Comparison of ENCODE assay signal across 2 cellular contexts in genomic region chr5:119694284-119694683, GRCh38.
TF ChIP-seq lines count a peak whose summit lies in the region.

No MANE protein-coding gene starts in this region.

TF ChIP-seq in GM12878, 131 proteins besides CTCF, POLR2A, EP300 and RAD21:
- TF ChIP-seq E4F1 (IDR thresholded peaks at IDR 0.05; ENCODE audit: borderline replicate concordance, partially characterized antibody): no peak
- TF ChIP-seq SREBF1 (IDR thresholded peaks at IDR 0.05; ENCODE audit: low read length): no peak
- TF ChIP-seq ETV6 (conservative IDR thresholded peaks at IDR 0.05 in 1 of 2, IDR thresholded peaks at IDR 0.05 in 1 of 2; ENCODE audit: borderline replicate concordance in 1 of 2, low read depth in 1 of 2): peak in 1 of 2 experiments; percentile 46; a peak in 1 of 4 replicates
- no peak for TF ChIP-seq POLR2AphosphoS2 (IDR thresholded peaks at IDR 0.05; ENCODE audit: low read depth, low read length)
- TF ChIP-seq JUNB (IDR thresholded peaks at IDR 0.05): peak; percentile 9; the same call in 1 of the 2 replicates
- TF ChIP-seq TCF7 (IDR thresholded peaks at IDR 0.05; ENCODE audit: borderline replicate concordance): no peak
- no peak for TF ChIP-seq ZNF622 (IDR thresholded peaks at IDR 0.05)
- no peak for TF ChIP-seq HSF1 (IDR thresholded peaks at IDR 0.05; ENCODE audit: low read depth, low read length)

TF ChIP-seq in HepG2, 621 proteins besides CTCF, POLR2A, EP300 and RAD21 (continued from another document):
- TF ChIP-seq ARID3A (IDR thresholded peaks at IDR 0.05; ENCODE audit: low read depth, low read length) (no peak), ZNF251 (CRISPR knock-in tag; IDR thresholded peaks at IDR 0.05) (no peak), ASH2L (IDR thresholded peaks at IDR 0.05; ENCODE audit: insufficient read length, low read depth, low read length) (no peak), RNF219 (CRISPR knock-in tag; IDR thresholded peaks at IDR 0.05) (no peak), ZNF280B (CRISPR knock-in tag; IDR thresholded peaks at IDR 0.05; ENCODE audit: borderline replicate concordance) (no peak), PRMT3 (CRISPR knock-in tag; IDR thresholded peaks at IDR 0.05; ENCODE audit: borderline replicate concordance, low read depth) (no peak), THAP7 (CRISPR knock-in tag; IDR thresholded peaks at IDR 0.05) (no peak), PCBP1 (IDR thresholded peaks at IDR 0.05; ENCODE audit: borderline replicate concordance, low read depth, low read length) (no peak), ZKSCAN1 (IDR thresholded peaks at IDR 0.05; ENCODE audit: low read length) (no peak), HINFP (CRISPR knock-in tag; IDR thresholded peaks at IDR 0.05; ENCODE audit: low read depth) (no peak)
